19 cellular contexts compared by ENCODE assay signal in genomic region chr12:116402163-116402939, GRCh38.
DNase-seq lines count a peak whose midpoint lies in the region; ATAC-seq, FAIRE-seq and TF ChIP-seq lines count a peak whose summit lies in the region.
"Had no signal": no experiment of that assay in that cellular context is flagged by ENCODE, and none has a peak within 500 bp of the region (broad histone marks: within the 10 kb centered on the region; RNA-seq: fewer than 3 reads in every experiment).

No MANE protein-coding gene starts in this region.

- no peak overlapping the region for H4K91ac ChIP-seq in H1 (replicated peaks; ENCODE audit: insufficient read length, low read length)

- no peak for TF ChIP-seq POLR2A in H1 (IDR thresholded peaks at IDR 0.05; ENCODE audit: control extremely low read depth in 1 of 2, low read depth in 2 of 2, low read length in 2 of 2)

- no peaks in the 10 kb centered on the region for H3K79me2 ChIP-seq in H1 (ENCODE audit: control insufficient read depth in 1 of 2, insufficient read depth in 2 of 2, low read length in 2 of 2)

- no peak for FAIRE-seq in H1 (lab: Jason Lieb, UNC)
- FAIRE-seq: GM19239, H54 had no signal

- H2BK15ac ChIP-seq in H1 (ENCODE audit: low read length) = no peak overlapping the region

- TF ChIP-seq CTCF in H1 (IDR thresholded peaks at IDR 0.05; ENCODE audit: control extremely low read depth in 1 of 3, insufficient read depth in 1 of 3, low read depth in 1 of 3, low read length in 3 of 3) (no peak), lower lobe of right lung (IDR thresholded peaks at IDR 0.05) (no peak)

- no peak overlapping the region for H2AFZ ChIP-seq in H1 (ENCODE audit: low read length)

- peak overlapping the region; percentile 12; the same call in 1 of the 2 replicates for H4K8ac ChIP-seq in H1 (ENCODE audit: extremely low read depth, insufficient read depth, low read length)

- no peak overlapping the region for H2BK120ac ChIP-seq in H1 (replicated peaks; ENCODE audit: low read depth, low read length)

- DNase-seq in SJSA1 (ENCODE audit: low read depth in 1 of 2, low spot score in 2 of 2) = no peak
- DNase-seq in H1 (ENCODE audit: low read depth in 1 of 2, low spot score in 2 of 2) = no peak
- no peak for DNase-seq in lower lobe of right lung
- no peak for DNase-seq in activated naive CD4-positive, alpha-beta T cell treated with anti-CD3 and anti-CD28 coated beads, Interleukin-2, amount 50 U/mL, for 72 hours (ENCODE audit: low spot score in 2 of 2)
- DNase-seq in NCI-H524 treated with DMSO at 0.1 percent for 48 hours (lab: John Stamatoyannopoulos, UW) = no peak
- DNase-seq: 8988T; MM.1S; NCI-H1048; NCI-H1436; NCI-H187 treated with DMSO at 0.1 percent for 48 hours; NCI-H510A; NCI-H774; NK-92 treated with Interleukin-12 subunit alpha and Interleukin-12 subunit beta, amount 100 ng/mL, for 24 hours; SJCRH30 had no signal

- H3K4me3 Mint-ChIP-seq in stimulated activated memory B cell treated with anti-CD40 and anti-IgM and Interleukin-4, amounts not matched to agents 10 μg/mL and 1 μg/mL and 100 μg/mL, for 72 hours = no peak overlapping the region

- no peaks in the 10 kb centered on the region for H3K23me2 ChIP-seq in H1 (ENCODE audit: low read depth, low read length)

- H3K23ac ChIP-seq in H1 (ENCODE audit: insufficient read length) = no peak overlapping the region

- TF ChIP-seq EP300 in H1 (IDR thresholded peaks at IDR 0.05; ENCODE audit: borderline replicate concordance in 1 of 2, low read depth in 2 of 2, low read length in 2 of 2) = no peak

- H3K9me3 ChIP-seq in BLaER1 (peaks cover 45% of the 10 kb centered on the region), SJSA1 (replicated peaks) (peaks cover 9% of the 10 kb centered on the region), H1 (ENCODE audit: insufficient read depth in 2 of 2, low read depth in 1 of 2, low read length in 1 of 2) (no peaks in the 10 kb centered on the region), lower lobe of right lung (no peaks in the 10 kb centered on the region)
- H3K9me3 ChIP-seq: SJCRH30 had no signal

- H2AK5ac ChIP-seq in H1 (ENCODE audit: low read depth, low read length) = no peak overlapping the region

- H3K79me1 ChIP-seq in H1 (ENCODE audit: low read depth, low read length) = no peaks in the 10 kb centered on the region

- H4K5ac ChIP-seq in H1 (ENCODE audit: insufficient read length, low read depth, low read length) = no peak overlapping the region

- no peak overlapping the region for H3K14ac ChIP-seq in H1 (ENCODE audit: insufficient read length)

- CTCF ChIA-PET in H1 (lab: Charles Lee; ENCODE audit: partially characterized antibody) = interaction anchor here (1.2 kb wide), 1 partner anchor 198 kb away, joined by 3 read pairs; no protein-coding TSS in a partner anchor

- no peak overlapping the region for H3K9ac ChIP-seq in BLaER1
- no peak overlapping the region for H3K9ac ChIP-seq in H1 (replicated peaks in 1 of 4; ENCODE audit: extremely low read depth in 1 of 4, low read depth in 3 of 4, low read length in 3 of 4)

- H2BK5ac ChIP-seq in H1 (ENCODE audit: low read depth, low read length) = no peak overlapping the region

- H3K27me3 Mint-ChIP-seq in stimulated activated memory B cell treated with anti-CD40 and anti-IgM and Interleukin-4, amounts not matched to agents 10 μg/mL and 1 μg/mL and 100 μg/mL, for 72 hours = no peaks in the 10 kb centered on the region

- intact Hi-C loops in lower lobe of right lung (cut with DNase I) = no loop called here

- peaks cover 34% of the 10 kb centered on the region for H3K4me1 ChIP-seq in BLaER1
- H3K4me1 ChIP-seq in SJSA1 (replicated peaks) = peaks cover 30% of the 10 kb centered on the region
- no peaks in the 10 kb centered on the region for H3K4me1 ChIP-seq in H1 (replicated peaks in 1 of 4; ENCODE audit: control insufficient read depth in 3 of 4, insufficient read depth in 4 of 4, low read length in 3 of 4)
- H3K4me1 ChIP-seq in lower lobe of right lung = peaks cover 15% of the 10 kb centered on the region
- H3K4me1 ChIP-seq: SJCRH30 had no signal

- H3K36me3 Mint-ChIP-seq in stimulated activated memory B cell treated with anti-CD40 and anti-IgM and Interleukin-4, amounts not matched to agents 10 μg/mL and 1 μg/mL and 100 μg/mL, for 72 hours = peaks cover 26% of the 10 kb centered on the region
- H3K36me3 Mint-ChIP-seq in activated naive CD4-positive, alpha-beta T cell treated with anti-CD3 and anti-CD28 coated beads, Interleukin-2, amount 50 U/mL, for 72 hours = peaks cover 14 to 26% of the 10 kb centered on the region in 2 donors

- H3K18ac ChIP-seq in H1 (ENCODE audit: extremely low read depth, low read length) = no peak overlapping the region; the same call in 1 of the 2 replicates

- no peak for ATAC-seq in stimulated activated memory B cell treated with anti-CD40 and anti-IgM and Interleukin-4, amounts not matched to agents 10 μg/mL and 1 μg/mL and 100 μg/mL, for 72 hours
- ATAC-seq in lower lobe of right lung = no peak
- no peak for ATAC-seq in activated naive CD4-positive, alpha-beta T cell treated with anti-CD3 and anti-CD28 coated beads, Interleukin-2, amount 50 U/mL, for 72 hours
- ATAC-seq in HG03460 (IDR thresholded peaks at IDR 0.05; ENCODE audit: unreplicated experiment) = no peak

- H3K27ac Mint-ChIP-seq in stimulated activated memory B cell treated with anti-CD40 and anti-IgM and Interleukin-4, amounts not matched to agents 10 μg/mL and 1 μg/mL and 100 μg/mL, for 72 hours = peak overlapping the region; percentile 36
- no peak overlapping the region for H3K27ac Mint-ChIP-seq in activated naive CD4-positive, alpha-beta T cell treated with anti-CD3 and anti-CD28 coated beads, Interleukin-2, amount 50 U/mL, for 72 hours

- no peak overlapping the region for H2BK12ac ChIP-seq in H1 (ENCODE audit: low read depth, low read length)

- no peaks in the 10 kb centered on the region for H3K27me3 ChIP-seq in BLaER1
- H3K27me3 ChIP-seq in SJSA1 (replicated peaks) = no peaks in the 10 kb centered on the region
- H3K27me3 ChIP-seq in H1 (replicated peaks in 1 of 4; ENCODE audit: control insufficient read depth in 3 of 4, extremely low read depth in 1 of 4, insufficient read depth in 3 of 4, low read length in 3 of 4) = no peaks in the 10 kb centered on the region
- H3K27me3 ChIP-seq in lower lobe of right lung (ENCODE audit: low read depth) = no peaks in the 10 kb centered on the region
- H3K27me3 ChIP-seq: SJCRH30 had no signal

- H3K56ac ChIP-seq in H1 (replicated peaks; ENCODE audit: insufficient read length, low read depth, low read length) = no peak overlapping the region

- 78% methylated on average over 11 of the region's 11 CpGs; no CpG with 5 or more reads in 1 of the 2 experiments for WGBS in H1 (ENCODE audit: extremely low coverage in 1 of 2, insufficient coverage in 1 of 2, insufficient read length in 1 of 2, insufficient replicate concordance in 2 of 2, low coverage in 1 of 2, low lambda C conversion rate in 2 of 2, missing lambda C conversion rate in 1 of 2), 2 experiments

- H3K36me3 ChIP-seq in BLaER1 (no peaks in the 10 kb centered on the region), SJSA1 (no peaks in the 10 kb centered on the region), H1 (ENCODE audit: control insufficient read depth in 2 of 4, insufficient read depth in 4 of 4, low read length in 3 of 4) (no peaks in the 10 kb centered on the region; a peak in 1 of 8 replicates), lower lobe of right lung (no peaks in the 10 kb centered on the region)
- H3K36me3 ChIP-seq: SJCRH30 had no signal

- POLR2A ChIA-PET in H1 (lab: Charles Lee; ENCODE audit: partially characterized antibody) = no interaction called here

- H3K27ac ChIP-seq in BLaER1 (0 out of 2 replicates have a peak overlapping the region, but pooled peaks have one; percentile 42), SJSA1 (peak overlapping the region; percentile 21; the same call in 1 of the 2 replicates), H1 (ENCODE audit: low read depth, low read length) (no peak overlapping the region), lower lobe of right lung (no peak overlapping the region)
- H3K27ac ChIP-seq: SJCRH30 had no signal

- H3K4me3 ChIP-seq in BLaER1 = no peak overlapping the region
- no peak overlapping the region for H3K4me3 ChIP-seq in SJSA1
- H3K4me3 ChIP-seq in H1 (ENCODE audit: extremely low read depth in 1 of 4, insufficient read depth in 2 of 4, low read depth in 3 of 4, low read length in 4 of 4) = no peak overlapping the region
- no peak overlapping the region for H3K4me3 ChIP-seq in lower lobe of right lung
- H3K4me3 ChIP-seq: SJCRH30 had no signal

- H3K9me3 Mint-ChIP-seq in stimulated activated memory B cell treated with anti-CD40 and anti-IgM and Interleukin-4, amounts not matched to agents 10 μg/mL and 1 μg/mL and 100 μg/mL, for 72 hours = peaks cover 29% of the 10 kb centered on the region
- peaks cover 11 to 38% of the 10 kb centered on the region in 2 donors for H3K9me3 Mint-ChIP-seq in activated naive CD4-positive, alpha-beta T cell treated with anti-CD3 and anti-CD28 coated beads, Interleukin-2, amount 50 U/mL, for 72 hours

- no peak for TF ChIP-seq RAD21 in H1 (IDR thresholded peaks at IDR 0.05 in 1 of 2, conservative IDR thresholded peaks at IDR 0.05 in 1 of 2; ENCODE audit: low read depth in 2 of 2, low read length in 2 of 2)

- H4K20me1 ChIP-seq in BLaER1 (no peaks in the 10 kb centered on the region), H1 (replicated peaks in 1 of 2; ENCODE audit: control insufficient read depth in 1 of 2, insufficient read depth in 2 of 2, low read length in 2 of 2) (no peaks in the 10 kb centered on the region)

- peak overlapping the region; percentile 43; the same call in 1 of the 2 replicates for H3K4me2 ChIP-seq in BLaER1
- H3K4me2 ChIP-seq in H1 (ENCODE audit: insufficient read depth in 1 of 2, low read depth in 2 of 2, low read length in 2 of 2) = no peak overlapping the region

- no peak overlapping the region for H3K4ac ChIP-seq in H1 (replicated peaks; ENCODE audit: insufficient read length, low read depth, low read length)

- H3K4me1 Mint-ChIP-seq in stimulated activated memory B cell treated with anti-CD40 and anti-IgM and Interleukin-4, amounts not matched to agents 10 μg/mL and 1 μg/mL and 100 μg/mL, for 72 hours = peaks cover 16% of the 10 kb centered on the region

- H2BK20ac ChIP-seq in H1 (ENCODE audit: low read length) = no peak overlapping the region

TF ChIP-seq in H1, 55 proteins besides CTCF, POLR2A, EP300 and RAD21 (continues in another document):
- no peak for TF ChIP-seq CHD1 (IDR thresholded peaks at IDR 0.05; ENCODE audit: low read depth, low read length)
- TF ChIP-seq RXRA (IDR thresholded peaks at IDR 0.05; ENCODE audit: insufficient read depth, low read depth, low read length) = no peak
- no peak for TF ChIP-seq CTBP2 (IDR thresholded peaks at IDR 0.05; ENCODE audit: borderline replicate concordance, insufficient read depth, insufficient read length, low read length)
- TF ChIP-seq JUN (IDR thresholded peaks at IDR 0.05; ENCODE audit: low read depth, low read length) = no peak
- TF ChIP-seq ASH2L (IDR thresholded peaks at IDR 0.05; ENCODE audit: low read length) = no peak
- no peak for TF ChIP-seq KDM5A (IDR thresholded peaks at IDR 0.05; ENCODE audit: low read length)
- TF ChIP-seq RNF2 (IDR thresholded peaks at IDR 0.05; ENCODE audit: borderline replicate concordance, low read depth, low read length, missing control alignments, poor library complexity, severe bottlenecking) = no peak
- no peak for TF ChIP-seq NANOG (IDR thresholded peaks at IDR 0.05; ENCODE audit: insufficient read depth, low read depth, low read length, poor library complexity, severe bottlenecking)

Comparison
In these comparisons a context has a peak if more than half of its experiments do, and no peak if none do; other contexts are left out.
1. H3K27ac ChIP-seq: peak in BLaER1 (single experiment) and SJSA1 (single experiment); none in H1 (single experiment) and lower lobe of right lung (single experiment).